8 cellular contexts compared by ENCODE assay signal in genomic region chr18:14431031-14431503, GRCh38.
DNase-seq lines count a peak whose midpoint lies in the region; ATAC-seq and TF ChIP-seq lines count a peak whose summit lies in the region.
"Not testable (repeated sequence)": the region's sequence is repeated elsewhere in the genome, so short reads cannot be mapped to it uniquely, and the experiment has no call there.

No MANE protein-coding gene starts in this region.

- H3K79me2 ChIP-seq in PC-9 (ENCODE audit: low read depth), result not testable (repeated sequence)

- CTCF ChIA-PET in PC-9 (lab: Charles Lee), result interaction anchor here (0.6 kb wide), 1 partner anchor 207 kb away, joined by 3 read pairs; no protein-coding TSS in a partner anchor
- CTCF ChIA-PET in activated CD8-positive, alpha-beta T cell treated with anti-CD3 and anti-CD28 coated beads, Interleukin-2, amount 10 ng/mL, durations not matched to agents 7 days and 5 days (lab: Charles Lee), result not testable (repeated sequence)

- intact Hi-C loops in PC-9 (cut with micrococcal nuclease; ENCODE audit: unreplicated experiment); Right ventricle myocardium superior (cut with DNase I); vagina (cut with DNase I): not testable (repeated sequence)

- H3K27ac Mint-ChIP-seq in activated CD8-positive, alpha-beta T cell treated with anti-CD3 and anti-CD28 coated beads, Interleukin-2, amount 10 ng/mL, durations not matched to agents 7 days and 5 days; brain: not testable (repeated sequence)

- TF ChIP-seq POLR2A in vagina (IDR thresholded peaks at IDR 0.05), result not testable (repeated sequence)

- H3K9me3 Mint-ChIP-seq in activated CD8-positive, alpha-beta T cell treated with anti-CD3 and anti-CD28 coated beads, Interleukin-2, amount 10 ng/mL, durations not matched to agents 7 days and 5 days (ENCODE audit: insufficient read depth), result not testable (repeated sequence)
- H3K9me3 Mint-ChIP-seq in brain, result peaks cover 7 to 27% (median 13%) of the 10 kb centered on the region in 5 experiments

- POLR2A ChIA-PET in PC-9 (lab: Charles Lee; ENCODE audit: unreplicated experiment); activated CD8-positive, alpha-beta T cell treated with anti-CD3 and anti-CD28 coated beads, Interleukin-2, amount 10 ng/mL, durations not matched to agents 7 days and 5 days (lab: Charles Lee): not testable (repeated sequence)

- H3K4me3 Mint-ChIP-seq in activated CD8-positive, alpha-beta T cell treated with anti-CD3 and anti-CD28 coated beads, Interleukin-2, amount 10 ng/mL, durations not matched to agents 7 days and 5 days, result peak overlapping the region; percentile 76
- H3K4me3 Mint-ChIP-seq in brain, result peak overlapping the region in 4 of 5 experiments; percentile 50 to 75 (median 72)

- peak overlapping the region; percentile 77; the same call in 1 of the 2 replicates for H2AFZ ChIP-seq in PC-9

- peak overlapping the region in 1 of 2 donors; percentile 59 for H3K9ac ChIP-seq in mucosa of rectum (ENCODE audit: low read depth in 1 of 2, low read length in 2 of 2)

- not testable (repeated sequence) for H3K27me3 ChIP-seq in H7 (ENCODE audit: control insufficient read depth, insufficient read depth, low read length); PC-9 (ENCODE audit: insufficient read depth, low read depth); mucosa of rectum (ENCODE audit: control insufficient read depth in 2 of 2, insufficient read depth in 2 of 2, low read length in 2 of 2); vagina

- not testable (repeated sequence) for H3K4me1 Mint-ChIP-seq in activated CD8-positive, alpha-beta T cell treated with anti-CD3 and anti-CD28 coated beads, Interleukin-2, amount 10 ng/mL, durations not matched to agents 7 days and 5 days (ENCODE audit: low read depth); brain

- H3K36me3 ChIP-seq in H7 (replicated peaks; ENCODE audit: control insufficient read depth, insufficient read depth, low read length); PC-9 (ENCODE audit: low read depth); mucosa of rectum (ENCODE audit: control insufficient read depth in 2 of 2, insufficient read depth in 2 of 2, low read length in 2 of 2); vagina: not testable (repeated sequence)

- peak overlapping the region; percentile 72; the same call in 1 of the 2 replicates for H3K4me2 ChIP-seq in PC-9

- not testable (repeated sequence) for BruUV-seq in PC-9 (replicated peaks; lab: Mats Ljungman, UMichigan)

- not testable (repeated sequence) for H3K9me3 ChIP-seq in PC-9 (ENCODE audit: insufficient read depth, low read depth); mucosa of rectum (ENCODE audit: control insufficient read depth in 2 of 2, low read length in 2 of 2); vagina

- H3K27ac ChIP-seq in PC-9, vagina: not testable (repeated sequence)
- peak overlapping the region; percentile 38 to 68 for H3K27ac ChIP-seq in mucosa of rectum (ENCODE audit: low read depth in 2 of 2, low read length in 2 of 2)

- peak; percentile 3 for DNase-seq in H7
- DNase-seq in PC-9, result peak; percentile 66 to 87
- DNase-seq in activated CD8-positive, alpha-beta T cell treated with anti-CD3 and anti-CD28 coated beads, Interleukin-2, amount 10 ng/mL, durations not matched to agents 7 days and 5 days, result peak; percentile 56
- peak; percentile 73 for DNase-seq in Right ventricle myocardium superior
- peak; percentile 56 for DNase-seq in stimulated activated CD4-positive, alpha-beta T cell treated with anti-CD3 and anti-CD28 coated beads, Interleukin-4, amount 100 ng/mL, for 1 hour
- not testable (repeated sequence) for DNase-seq in vagina (ENCODE audit: extremely low spot score in 2 of 2)

- not testable (repeated sequence) for H3K4me1 ChIP-seq in PC-9 (replicated peaks; ENCODE audit: insufficient read depth); mucosa of rectum (ENCODE audit: control insufficient read depth in 2 of 2, insufficient read depth in 2 of 2, low read length in 2 of 2); vagina

- H3K36me3 Mint-ChIP-seq in activated CD8-positive, alpha-beta T cell treated with anti-CD3 and anti-CD28 coated beads, Interleukin-2, amount 10 ng/mL, durations not matched to agents 7 days and 5 days (ENCODE audit: low read depth); brain: not testable (repeated sequence)

- not testable (repeated sequence) for H3F3A ChIP-seq in PC-9 (ENCODE audit: insufficient read depth, low read depth)

- not testable (repeated sequence) for H3K4me3 ChIP-seq in H7 (ENCODE audit: insufficient read depth, low read depth, low read length)
- H3K4me3 ChIP-seq in PC-9 (peak overlapping the region; percentile 62), mucosa of rectum (ENCODE audit: low read length in 2 of 2) (peak overlapping the region; percentile 61 to 69), vagina (peak overlapping the region; percentile 35 to 47)

- peaks cover 13% of the 10 kb centered on the region for H3K27me3 Mint-ChIP-seq in activated CD8-positive, alpha-beta T cell treated with anti-CD3 and anti-CD28 coated beads, Interleukin-2, amount 10 ng/mL, durations not matched to agents 7 days and 5 days (ENCODE audit: low read depth)
- H3K27me3 Mint-ChIP-seq in brain, result not testable (repeated sequence)

- not testable (repeated sequence) for H3K9me2 ChIP-seq in PC-9 (ENCODE audit: insufficient read depth)

- not testable (repeated sequence) for ATAC-seq in activated CD8-positive, alpha-beta T cell treated with anti-CD3 and anti-CD28 coated beads, Interleukin-2, amount 10 ng/mL, durations not matched to agents 7 days and 5 days; Right ventricle myocardium superior (ENCODE audit: poor library complexity)

- H4K20me1 ChIP-seq in PC-9 (ENCODE audit: insufficient read depth), result not testable (repeated sequence)

- not testable (repeated sequence) for TF ChIP-seq CTCF in PC-9 (conservative IDR thresholded peaks at IDR 0.05); brain (conservative IDR thresholded peaks at IDR 0.05); vagina (IDR thresholded peaks at IDR 0.05)
